ENCODE assay signal across 16 cellular contexts in the genomic region with DNA sequence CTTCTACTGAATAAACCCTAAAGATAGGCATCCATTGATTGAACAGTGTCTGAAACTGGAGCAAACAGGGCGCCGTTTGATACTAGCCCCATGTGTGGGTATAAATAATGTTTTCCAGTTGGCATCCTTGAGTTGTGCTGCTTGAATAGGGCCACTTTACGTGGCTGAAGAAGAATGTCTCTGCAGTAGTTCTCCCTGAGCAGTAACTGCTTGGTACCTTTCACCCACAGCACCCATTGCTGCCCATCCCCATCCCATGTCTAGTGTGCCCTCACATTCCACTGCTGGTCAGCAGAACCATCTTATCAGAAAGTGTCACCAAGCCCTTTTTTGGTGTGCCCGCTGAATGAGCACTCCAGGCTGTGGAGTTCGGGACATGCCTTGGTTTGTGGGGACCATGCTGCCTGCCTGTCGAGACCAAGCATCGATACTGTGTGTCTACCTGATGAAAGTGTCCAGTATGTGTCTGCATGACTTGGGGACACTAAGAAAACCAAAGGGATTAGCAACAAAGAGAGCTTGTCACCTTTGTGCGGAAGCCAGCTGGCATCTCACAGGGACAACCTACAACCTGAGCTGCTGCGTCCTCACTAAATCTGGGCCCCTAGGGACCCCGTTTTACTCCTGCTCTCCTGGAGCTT.
"Had no signal": no experiment of that assay in that cellular context is flagged by ENCODE, and none has a peak within 500 bp of the region (broad histone marks: within the 10 kb centered on the region; RNA-seq: fewer than 3 reads in every experiment).

No MANE protein-coding gene starts in this region.

- H3K4me1 ChIP-seq: adrenal gland, parathyroid adenoma had no signal

- H3K27ac ChIP-seq: adrenal gland, hepatocyte, parathyroid adenoma had no signal

- DNase-seq: activated CD4-positive, alpha-beta T cell treated with anti-CD3 and anti-CD28 coated beads, Interleukin-2, amount 50 U/mL, for 4 hours; activated CD4-positive, CD25-positive, alpha-beta regulatory T cell treated with anti-CD3 and anti-CD28 coated beads, Interleukin-2, amount 50 U/mL, for 72 hours; activated naive CD4-positive, alpha-beta T cell treated with anti-CD3 and anti-CD28 coated beads, Interleukin-2, amount 50 U/mL, for 16 hours; activated T-cell treated with anti-CD3 and anti-CD28 coated beads, Interleukin-2, amount 50 U/mL, for 1 hour; adrenal gland; central memory CD4-positive, alpha-beta T cell; cortex of kidney; effector CD8-positive, alpha-beta T cell; left ventricle myocardium superior; mesenchymal stem cell; stimulated activated CD4-positive, alpha-beta T cell treated with anti-CD3 and anti-CD28 coated beads, Interleukin-4, amount 100 ng/mL, for 1 hour; stimulated activated CD8-positive, alpha-beta memory T cell treated with anti-CD3 and anti-CD28 coated beads, Interleukin-4, amount 100 ng/mL, for 48 hours had no signal

- H3K9ac ChIP-seq: parathyroid adenoma had no signal

- H3K79me2 ChIP-seq: hepatocyte, parathyroid adenoma had no signal

- H3K27me3 ChIP-seq: adrenal gland had no signal

- H3K4me3 Mint-ChIP-seq: stimulated activated naive CD8-positive, alpha-beta T cell treated with anti-CD3 and anti-CD28 coated beads, Interleukin-15, Interleukin-2, amounts not matched to agents 100 ng/mL and 50 ng/mL, for 24 hours had no signal

- ATAC-seq: left ventricle myocardium superior had no signal

- H3K27ac Mint-ChIP-seq: stimulated activated naive CD8-positive, alpha-beta T cell treated with anti-CD3 and anti-CD28 coated beads, Interleukin-15, Interleukin-2, amounts not matched to agents 100 ng/mL and 50 ng/mL, for 24 hours had no signal

- H3K9me3 Mint-ChIP-seq: stimulated activated naive CD8-positive, alpha-beta T cell treated with anti-CD3 and anti-CD28 coated beads, Interleukin-15, Interleukin-2, amounts not matched to agents 100 ng/mL and 50 ng/mL, for 24 hours had no signal

- FAIRE-seq: frontal cortex had no signal

- H3K4me3 ChIP-seq: adrenal gland, hepatocyte had no signal

- H3K36me3 ChIP-seq: adrenal gland had no signal

- H3K9me3 ChIP-seq: adrenal gland had no signal

- H2AFZ ChIP-seq: hepatocyte, parathyroid adenoma had no signal
